ENCODE assay signal across 8 cellular contexts in genomic region chr19:38769635-38770211, GRCh38. TPM values are rescaled to one million over a fixed set of nuclear protein-coding genes. Genes with fewer than 3 reads are reported as not detected.
DNase-seq lines count a peak whose midpoint lies in the region; ATAC-seq and TF ChIP-seq lines count a peak whose summit lies in the region.

No MANE protein-coding gene starts in this region.

- ATAC-seq in right cardiac atrium, result peak; percentile 89 to 94

- DNase-seq in DMS53 (lab: John Stamatoyannopoulos, UW) (peak; percentile 91), T-helper 2 cell (peak; percentile 83 to 91 (median 87)), amygdala (lab: John Stamatoyannopoulos, UW) (peak in 38 of 56 donors; percentile 2 to 79 (median 25)), right cardiac atrium (peak; percentile 94 to 97 (median 97)), retina (peak; percentile 84), vagina (ENCODE audit: extremely low spot score in 2 of 2) (no peak), HuH-7.5 (ENCODE audit: low spot score) (no peak)

- TF ChIP-seq CTCF in HEK293 (tag by site-specific recombination; IDR thresholded peaks at IDR 0.05) (peak; percentile 46; the same call in 1 of the 2 replicates), vagina (IDR thresholded peaks at IDR 0.05) (peak; percentile 70 to 89 (median 81))

- no peaks in the 10 kb centered on the region for H3K9me3 ChIP-seq in HEK293 (ENCODE audit: control insufficient read depth, insufficient read depth, low read depth, low read length)
- no peaks in the 10 kb centered on the region for H3K9me3 ChIP-seq in right cardiac atrium (ENCODE audit: control insufficient read depth, low read length)
- H3K9me3 ChIP-seq in vagina, result no peaks in the 10 kb centered on the region

- H3K27me3 ChIP-seq in right cardiac atrium (ENCODE audit: control insufficient read depth, insufficient read depth) (no peaks in the 10 kb centered on the region), vagina (no peaks in the 10 kb centered on the region)

- H3K4me1 ChIP-seq in HEK293 (ENCODE audit: control insufficient read depth, insufficient read depth, low read length) (no peaks in the 10 kb centered on the region), right cardiac atrium (ENCODE audit: control insufficient read depth, insufficient read depth, low read length) (no peaks in the 10 kb centered on the region), vagina (peaks cover 16% of the 10 kb centered on the region)

- POLR2A ChIA-PET in HEK293 (lab: Yijun Ruan, JAX), result interaction anchor here (1.0 to 1.6 kb wide), 4 partner anchors 17 to 79 kb away, joined by 4 to 10 read pairs (median 8); partner anchors contain the start of gene ECH1

- WGBS in right cardiac atrium, result 10% methylated on average over 42 of the region's 42 CpGs

- H3K36me3 ChIP-seq in HEK293 (ENCODE audit: control insufficient read depth in 2 of 2, insufficient read depth in 1 of 2, low read length in 2 of 2) (no peaks in the 10 kb centered on the region), vagina (no peaks in the 10 kb centered on the region)

- intact Hi-C loops in right cardiac atrium (cut with DNase I) (no loop called here), vagina (cut with DNase I) (no loop called here)

- H3K4me3 ChIP-seq in HEK293 (ENCODE audit: low read depth, low read length) (no peak overlapping the region), right cardiac atrium (ENCODE audit: low read length) (no peak overlapping the region), vagina (peak overlapping the region; percentile 36 to 45)

- peak in 1 of 2 donors; percentile 6 for TF ChIP-seq POLR2A in vagina (IDR thresholded peaks at IDR 0.05)

- peak overlapping the region; percentile 52; the same call in 1 of the 2 replicates for H3K27ac ChIP-seq in HEK293 (ENCODE audit: extremely low read depth, low read depth, low read length)
- H3K27ac ChIP-seq in right cardiac atrium (ENCODE audit: low read length), result no peak overlapping the region
- H3K27ac ChIP-seq in vagina, result peak overlapping the region; percentile 85

- CTCF ChIA-PET in HEK293 (lab: Yijun Ruan, JAX), result interaction anchor here (0.6 to 2.0 kb wide), 35 partner anchors 8 to 1836 kb away, joined by 3 to 21 read pairs (median 4); partner anchors contain the start of genes ECH1, LGALS4 and LGALS7B

TF ChIP-seq in HEK293, 187 proteins besides CTCF, POLR2A, EP300 and RAD21:
- TF ChIP-seq, protein P1, sequence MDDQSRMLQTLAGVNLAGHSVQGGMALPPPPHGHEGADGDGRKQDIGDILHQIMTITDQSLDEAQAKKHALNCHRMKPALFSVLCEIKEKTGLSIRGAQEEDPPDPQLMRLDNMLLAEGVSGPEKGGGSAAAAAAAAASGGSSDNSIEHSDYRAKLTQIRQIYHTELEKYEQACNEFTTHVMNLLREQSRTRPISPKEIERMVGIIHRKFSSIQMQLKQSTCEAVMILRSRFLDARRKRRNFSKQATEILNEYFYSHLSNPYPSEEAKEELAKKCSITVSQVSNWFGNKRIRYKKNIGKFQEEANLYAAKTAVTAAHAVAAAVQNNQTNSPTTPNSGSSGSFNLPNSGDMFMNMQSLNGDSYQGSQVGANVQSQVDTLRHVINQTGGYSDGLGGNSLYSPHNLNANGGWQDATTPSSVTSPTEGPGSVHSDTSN (CRISPR knock-in tag; IDR thresholded peaks at IDR 0.05), result 0 out of 2 replicates have a peak, but pooled peaks have one; percentile 65
- TF ChIP-seq MZF1 (tag by site-specific recombination; IDR thresholded peaks at IDR 0.05; ENCODE audit: borderline replicate concordance) (no peak), KLF1 (tag by site-specific recombination; IDR thresholded peaks at IDR 0.05) (peak; percentile 61), KLF17 (tag by site-specific recombination; IDR thresholded peaks at IDR 0.05) (0 out of 2 replicates have a peak, but pooled peaks have one; percentile 29), SCRT2 (tag by site-specific recombination; IDR thresholded peaks at IDR 0.05) (no peak), ZNF518A (tag by site-specific recombination; conservative IDR thresholded peaks at IDR 0.05; ENCODE audit: low read depth) (no peak), ZNF600 (tag by site-specific recombination; IDR thresholded peaks at IDR 0.05) (peak; percentile 71), ZNF549 (tag by site-specific recombination; IDR thresholded peaks at IDR 0.05) (no peak), KLF9 (tag by site-specific recombination; IDR thresholded peaks at IDR 0.05; ENCODE audit: low read depth) (peak; percentile 53; the same call in 1 of the 2 replicates)

RNA-seq across cellular contexts. Expression of gene LGALS7, which starts 3.6 kb away (rescaled TPM):
- total RNA-seq in right cardiac atrium (1 to 10 TPM in 1 of 4 donors, under 1 TPM in 1, not detected in 2; 0.79 to 1.1 TPM), vagina (269 TPM)
- not detected for polyA plus RNA-seq in right cardiac atrium

RNA-seq across cellular contexts. Expression of gene LGALS7B, which starts 19.3 kb away (rescaled TPM):
- total RNA-seq in right cardiac atrium (not detected), vagina (760 TPM)
- polyA plus RNA-seq in right cardiac atrium, result 0.70 TPM

RNA-seq across cellular contexts. Expression of gene CAPN12, which starts 25.4 kb away (rescaled TPM):
- total RNA-seq in right cardiac atrium, result under 1 TPM; 0.22 to 0.85 (median 0.54) TPM
- polyA plus RNA-seq in right cardiac atrium, result 0.91 TPM
- 9.6 TPM for total RNA-seq in vagina

RNA-seq across cellular contexts. Expression of gene LGALS4, which starts 43.0 kb away (rescaled TPM):
- total RNA-seq in right cardiac atrium, result 1 to 10 TPM in 2 of 4 donors, under 1 TPM in 2; 0.56 to 1.2 (median 0.85) TPM
- 0.45 TPM for polyA plus RNA-seq in right cardiac atrium
- total RNA-seq in vagina, result not detected

Comparison
In these comparisons a context has a peak if more than half of its experiments do, and no peak if none do; other contexts are left out.
1. DNase-seq: peak in DMS53 (single experiment), T-helper 2 cell (5 of 5), amygdala (38 of 56), right cardiac atrium (3 of 3) and retina (single experiment); none in vagina (0 of 2) and HuH-7.5 (single experiment).
2. H3K4me3 ChIP-seq: peak in vagina (2 of 2); none in HEK293 (single experiment) and right cardiac atrium (single experiment).
3. RNA of gene LGALS7, which starts 3.6 kb away (total RNA-seq): 269 TPM in vagina (single experiment); 0.79 to 1.1 TPM in right cardiac atrium; every median in the first group is over 100 times any median in the second.
4. RNA of gene LGALS7B, which starts 19.3 kb away (total RNA-seq): 760 TPM in vagina (single experiment); not detected in right cardiac atrium; every median in the first group is over 100 times any median in the second.